Comparison of ENCODE assay signal across 17 cellular contexts in genomic region chr9:16029796-16030363, GRCh38.
DNase-seq lines count a peak whose midpoint lies in the region; ATAC-seq and TF ChIP-seq lines count a peak whose summit lies in the region.
"Had no signal": no experiment of that assay in that cellular context is flagged by ENCODE, and none has a peak within 500 bp of the region (broad histone marks: within the 10 kb centered on the region; RNA-seq: fewer than 3 reads in every experiment).

No MANE protein-coding gene starts in this region.

- no peak for TF ChIP-seq RAD21 in Ishikawa (IDR thresholded peaks at IDR 0.05; ENCODE audit: low read depth)

- no peak overlapping the region for H3K4me3 ChIP-seq in osteoblast (ENCODE audit: insufficient read depth, low read length)
- no peak overlapping the region for H3K4me3 ChIP-seq in stomach
- H3K4me3 ChIP-seq: heart right ventricle, spleen, suprapubic skin had no signal

- CTCF ChIA-PET in RWPE1 (lab: Yijun Ruan, JAX) = no interaction called here

- WGBS in stomach, 5 donors = 88 to 94% (median 90%) methylated on average over 3 of the region's 3 CpGs

- TF ChIP-seq POLR2A in stomach (IDR thresholded peaks at IDR 0.05) = no peak

- H2AFZ ChIP-seq in osteoblast (ENCODE audit: low read length) = no peak overlapping the region

- in situ Hi-C loops in SK-MEL-5 (cut with HindIII; ENCODE audit: low pct_unique_long_range_greater_than_20kb, low sequenced_read_pairs) = no loop called here

- H3K36me3 ChIP-seq in osteoblast (ENCODE audit: insufficient read depth, low read length) = no peaks in the 10 kb centered on the region
- H3K36me3 ChIP-seq in stomach = no peaks in the 10 kb centered on the region
- H3K36me3 ChIP-seq: heart right ventricle, spleen, suprapubic skin had no signal

- intact Hi-C loops in stomach (cut with DNase I; ENCODE audit: low total_unique reads) = no loop called here

- H3K9me3 ChIP-seq in osteoblast (ENCODE audit: low read depth, low read length) (no peaks in the 10 kb centered on the region), stomach (peaks cover 0 to 6% (median 2%) of the 10 kb centered on the region in 4 donors)
- H3K9me3 ChIP-seq: heart right ventricle, spleen, suprapubic skin had no signal

- DNase-seq in ELR (ENCODE audit: low read depth) = peak; percentile 24
- peak; percentile 24 for DNase-seq in SK-MEL-5 (ENCODE audit: low read depth, low spot score)
- no peak for DNase-seq in osteoblast (ENCODE audit: insufficient read length, low spot score, missing footprints)
- no peak for DNase-seq in RWPE1 (ENCODE audit: low spot score)
- no peak for DNase-seq in stomach
- DNase-seq: activated CD4-positive, alpha-beta T cell treated with anti-CD3 and anti-CD28 coated beads for 1 hour; aorta; endodermal cell; heart right ventricle; NCI-H2081 treated with DMSO at 0.1 percent for 48 hours; NCI-H748 treated with DMSO at 0.1 percent for 48 hours; spleen had no signal

- H3K4me1 ChIP-seq in osteoblast (ENCODE audit: insufficient read depth, low read length) = peaks cover 61% of the 10 kb centered on the region
- H3K4me1 ChIP-seq in stomach = no peaks in the 10 kb centered on the region
- H3K4me1 ChIP-seq: heart right ventricle, spleen, suprapubic skin had no signal

- POLR2A ChIA-PET in RWPE1 (lab: Yijun Ruan, JAX; ENCODE audit: low non-redundant PET) = no interaction called here

- no peaks in the 10 kb centered on the region for H3K79me2 ChIP-seq in osteoblast (ENCODE audit: insufficient read depth, low read length)

- no peaks in the 10 kb centered on the region for H3K27me3 ChIP-seq in osteoblast (ENCODE audit: insufficient read depth, low read length)
- H3K27me3 ChIP-seq in stomach = no peaks in the 10 kb centered on the region
- H3K27me3 ChIP-seq: heart right ventricle, spleen had no signal

- no peak overlapping the region for H3K4me2 ChIP-seq in osteoblast (ENCODE audit: insufficient read depth, low read length)

- no peaks in the 10 kb centered on the region for H4K20me1 ChIP-seq in osteoblast (ENCODE audit: insufficient read depth, low read length)

- TF ChIP-seq CTCF in osteoblast (IDR thresholded peaks at IDR 0.05; ENCODE audit: extremely low read depth, low read depth, low read length) (no peak), RWPE1 (conservative IDR thresholded peaks at IDR 0.05; ENCODE audit: low read depth) (no peak), stomach (IDR thresholded peaks at IDR 0.05) (no peak)

- peak overlapping the region; percentile 86 for H3K27ac ChIP-seq in osteoblast (ENCODE audit: low read depth, low read length)
- H3K27ac ChIP-seq in RWPE1 = no peak overlapping the region
- no peak overlapping the region for H3K27ac ChIP-seq in stomach
- H3K27ac ChIP-seq: heart right ventricle, spleen, suprapubic skin had no signal

- peak; percentile 66 for TF ChIP-seq EP300 in Ishikawa (IDR thresholded peaks at IDR 0.05; ENCODE audit: borderline replicate concordance)
- TF ChIP-seq EP300 in stomach (IDR thresholded peaks at IDR 0.05) = no peak

- ATAC-seq in HG03520 (IDR thresholded peaks at IDR 0.05; ENCODE audit: unreplicated experiment) = no peak
- ATAC-seq: esophagus mucosa, heart right ventricle, left lobe of liver had no signal

TF ChIP-seq in Ishikawa, 13 proteins besides CTCF, POLR2A, EP300 and RAD21:
- TF ChIP-seq TAF1 (IDR thresholded peaks at IDR 0.05; ENCODE audit: low read depth) (no peak), CEBPB (IDR thresholded peaks at IDR 0.05) (no peak), NFIC (IDR thresholded peaks at IDR 0.05) (0 out of 2 replicates have a peak, but pooled peaks have one; percentile 14), USF1 (IDR thresholded peaks at IDR 0.05) (no peak), FOXM1 (IDR thresholded peaks at IDR 0.05; ENCODE audit: borderline replicate concordance, low read depth) (peak; percentile 54; the same call in 1 of the 2 replicates), EGR1 (IDR thresholded peaks at IDR 0.05) (no peak), TEAD4 (IDR thresholded peaks at IDR 0.05) (peak; percentile 28; the same call in 1 of the 2 replicates)

Comparison
In these comparisons a context has a peak if more than half of its experiments do, and no peak if none do; other contexts are left out.
1. DNase-seq: peak in ELR (single experiment) and SK-MEL-5 (single experiment); none in osteoblast (single experiment), RWPE1 (single experiment) and stomach (single experiment).